ENCODE assay signal across 9 cellular contexts in the genomic region with DNA sequence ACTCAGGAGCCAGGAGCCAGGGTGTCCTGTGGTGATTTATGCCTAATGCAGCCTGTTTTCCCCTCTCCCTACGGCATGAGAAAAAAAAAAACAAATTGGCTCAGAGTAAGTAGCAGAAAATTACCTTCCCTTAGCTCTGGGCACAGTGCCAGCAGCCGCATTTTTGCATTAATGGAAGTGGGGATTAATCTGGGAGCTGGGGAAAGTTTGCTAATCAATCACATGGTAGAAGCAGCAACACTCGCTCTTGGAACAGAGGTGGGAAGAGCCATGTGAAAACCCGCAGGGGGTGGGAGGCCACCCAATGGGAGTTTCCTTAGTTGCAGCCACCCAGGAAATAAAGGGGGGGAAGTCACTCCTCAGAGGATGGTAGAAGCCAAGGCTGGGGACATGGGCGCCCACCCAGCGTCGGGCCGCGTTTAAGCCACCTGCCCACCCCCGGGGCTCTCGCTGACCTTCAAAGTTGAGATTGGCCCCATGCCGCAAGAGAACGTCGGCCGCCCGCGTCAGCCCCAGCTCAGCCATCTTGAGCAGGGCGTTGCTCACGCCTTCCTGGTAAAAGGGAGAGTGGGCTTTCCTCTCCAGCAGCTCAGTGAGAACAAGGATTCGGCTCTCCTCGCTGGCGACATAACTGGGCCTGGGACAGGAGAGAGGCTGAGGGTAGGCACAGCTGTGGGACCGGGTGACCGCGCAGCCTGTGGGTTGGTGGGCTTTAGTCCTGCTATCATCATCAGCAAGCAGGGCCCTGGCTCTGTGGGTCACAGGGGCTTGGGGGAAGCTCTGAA. TPM values are rescaled to one million over a fixed set of nuclear protein-coding genes. Genes with fewer than 3 reads are reported as not detected.
A peak's percentile ranks its signal among the peaks of the same experiment; 100 is the strongest.
DNase-seq lines count a peak whose midpoint lies in the region; ATAC-seq, FAIRE-seq and TF ChIP-seq lines count a peak whose summit lies in the region.
"Had no signal": no experiment of that assay in that cellular context is flagged by ENCODE, and none has a peak within 500 bp of the region (broad histone marks: within the 10 kb centered on the region; RNA-seq: fewer than 3 reads in every experiment).

No MANE protein-coding gene starts in this region.

- peak overlapping the region; percentile 87 for H3K4me3 ChIP-seq in AG10803 (ENCODE audit: low read length)
- peak overlapping the region; percentile 98 for H3K4me3 ChIP-seq in upper lobe of right lung

- no peak for FAIRE-seq in RCC 7860 (lab: Jason Lieb, UNC)

- H3K4me3 Mint-ChIP-seq in IgD-negative memory B cell = peak overlapping the region; percentile 63 to 92 (median 81)
- H3K4me3 Mint-ChIP-seq in activated CD4-positive, alpha-beta memory T cell treated with anti-CD3 and anti-CD28 coated beads, Interleukin-2, amount 10 ng/mL, durations not matched to agents 7 days and 5 days = peak overlapping the region; percentile 81
- H3K4me3 Mint-ChIP-seq in immature natural killer cell = peak overlapping the region; percentile 51 to 86 (median 83)

- peak overlapping the region in 2 of 3 donors; percentile 65 to 67 for H3K27ac Mint-ChIP-seq in IgD-negative memory B cell
- H3K27ac Mint-ChIP-seq in activated CD4-positive, alpha-beta memory T cell treated with anti-CD3 and anti-CD28 coated beads, Interleukin-2, amount 10 ng/mL, durations not matched to agents 7 days and 5 days = no peak overlapping the region
- peak overlapping the region in 3 of 6 donors; percentile 73 to 80 (median 76) for H3K27ac Mint-ChIP-seq in immature natural killer cell

- no peak for DNase-seq in AG10803 (ENCODE audit: low read depth)
- DNase-seq in activated CD4-positive, alpha-beta memory T cell treated with anti-CD3 and anti-CD28 coated beads, Interleukin-2, amount 10 ng/mL, durations not matched to agents 7 days and 5 days = no peak
- no peak for DNase-seq in immature natural killer cell
- DNase-seq in upper lobe of right lung = no peak
- DNase-seq in NCI-H446 treated with DMSO at 0.1 percent for 48 hours (lab: John Stamatoyannopoulos, UW) = no peak
- no peak for DNase-seq in RCC 7860 (ENCODE audit: low spot score)
- no peak for DNase-seq in activated CD4-positive, alpha-beta T cell treated with anti-CD3 and anti-CD28 coated beads, Interleukin-2, amount 50 U/mL, for 1 hour

- H3K36me3 Mint-ChIP-seq in IgD-negative memory B cell (no peaks in the 10 kb centered on the region), immature natural killer cell (peaks cover 0 to 7% (median 0%) of the 10 kb centered on the region in 3 donors)
- H3K36me3 Mint-ChIP-seq in activated CD4-positive, alpha-beta memory T cell treated with anti-CD3 and anti-CD28 coated beads, Interleukin-2, amount 10 ng/mL, durations not matched to agents 7 days and 5 days (ENCODE audit: low read depth) = peaks cover 21% of the 10 kb centered on the region

- POLR2A ChIA-PET in activated CD4-positive, alpha-beta memory T cell treated with anti-CD3 and anti-CD28 coated beads, Interleukin-2, amount 10 ng/mL, durations not matched to agents 7 days and 5 days (lab: Charles Lee) = interaction anchor here (2.0 to 5.9 kb wide), 2 partner anchors 10 to 15 kb away, joined by 10 to 44 read pairs; a partner anchor contains a TSS

- H3K36me3 ChIP-seq in upper lobe of right lung = peaks cover 44% of the 10 kb centered on the region

- H3K4me1 Mint-ChIP-seq in IgD-negative memory B cell = peaks cover 8 to 12% (median 9%) of the 10 kb centered on the region in 3 donors
- peaks cover 25% of the 10 kb centered on the region for H3K4me1 Mint-ChIP-seq in activated CD4-positive, alpha-beta memory T cell treated with anti-CD3 and anti-CD28 coated beads, Interleukin-2, amount 10 ng/mL, durations not matched to agents 7 days and 5 days
- H3K4me1 Mint-ChIP-seq in immature natural killer cell = peaks cover 23 to 28% of the 10 kb centered on the region in 2 donors

- TF ChIP-seq CTCF in AG10803 (conservative IDR thresholded peaks at IDR 0.05; ENCODE audit: low read length) (no peak), upper lobe of right lung (IDR thresholded peaks at IDR 0.05) (no peak)

- no peaks in the 10 kb centered on the region for H3K27me3 Mint-ChIP-seq in IgD-negative memory B cell
- no peaks in the 10 kb centered on the region for H3K27me3 Mint-ChIP-seq in activated CD4-positive, alpha-beta memory T cell treated with anti-CD3 and anti-CD28 coated beads, Interleukin-2, amount 10 ng/mL, durations not matched to agents 7 days and 5 days
- H3K27me3 Mint-ChIP-seq in immature natural killer cell (ENCODE audit: low read depth in 3 of 3) = peaks cover 2 to 11% (median 8%) of the 10 kb centered on the region in 3 donors

- H3K4me1 ChIP-seq in upper lobe of right lung = peaks cover 19% of the 10 kb centered on the region

- CTCF ChIA-PET in activated CD4-positive, alpha-beta memory T cell treated with anti-CD3 and anti-CD28 coated beads, Interleukin-2, amount 10 ng/mL, durations not matched to agents 7 days and 5 days (lab: Charles Lee) = interaction anchor here (1.2 to 7.5 kb wide), 3 partner anchors 15 to 143 kb away, joined by 4 to 51 read pairs (median 13); a partner anchor contains a TSS

- no peak overlapping the region for H3K27ac ChIP-seq in upper lobe of right lung
- H3K27ac ChIP-seq: left lung had no signal

- no peaks in the 10 kb centered on the region for H3K27me3 ChIP-seq in upper lobe of right lung
- H3K27me3 ChIP-seq: left lung had no signal

- no peaks in the 10 kb centered on the region for H3K9me3 ChIP-seq in upper lobe of right lung
- H3K9me3 ChIP-seq: left lung had no signal

- H3K9me3 Mint-ChIP-seq in IgD-negative memory B cell (no peaks in the 10 kb centered on the region), immature natural killer cell (no peaks in the 10 kb centered on the region)
- no peaks in the 10 kb centered on the region for H3K9me3 Mint-ChIP-seq in activated CD4-positive, alpha-beta memory T cell treated with anti-CD3 and anti-CD28 coated beads, Interleukin-2, amount 10 ng/mL, durations not matched to agents 7 days and 5 days

- intact Hi-C loops in upper lobe of right lung (cut with DNase I) = loop anchor here (10.0 kb wide), 1 partner anchor 95 kb away; no protein-coding TSS in a partner anchor

- no peak for ATAC-seq in upper lobe of right lung
- ATAC-seq: left lung had no signal

RNA-seq across cellular contexts. Expression of a gene that starts 1.7 kb away (rescaled TPM):
- polyA plus RNA-seq in IgD-negative memory B cell = 27.2 TPM
- 10 to 100 TPM; 22.5 to 23.4 TPM for total RNA-seq in activated CD4-positive, alpha-beta memory T cell treated with anti-CD3 and anti-CD28 coated beads, Interleukin-2, amount 10 ng/mL, durations not matched to agents 7 days and 5 days
- polyA plus RNA-seq in immature natural killer cell = 10 to 100 TPM; 13.9 to 26.6 (median 19.9) TPM
- 16.7 TPM for total RNA-seq in upper lobe of right lung

RNA-seq across cellular contexts. Expression of a gene that starts 14.3 kb away (rescaled TPM):
- 55.4 TPM for polyA plus RNA-seq in IgD-negative memory B cell
- 10 to 100 TPM; 34.2 to 38.7 TPM for total RNA-seq in activated CD4-positive, alpha-beta memory T cell treated with anti-CD3 and anti-CD28 coated beads, Interleukin-2, amount 10 ng/mL, durations not matched to agents 7 days and 5 days
- polyA plus RNA-seq in immature natural killer cell = 10 to 100 TPM; 33.8 to 41.3 (median 35.8) TPM
- 25.6 TPM for total RNA-seq in upper lobe of right lung

RNA-seq across cellular contexts. Expression of a gene that starts 19.4 kb away (rescaled TPM):
- polyA plus RNA-seq in IgD-negative memory B cell (not detected), immature natural killer cell (not detected)
- total RNA-seq in activated CD4-positive, alpha-beta memory T cell treated with anti-CD3 and anti-CD28 coated beads, Interleukin-2, amount 10 ng/mL, durations not matched to agents 7 days and 5 days = not detected
- total RNA-seq in upper lobe of right lung = not detected
- total RNA-seq: left lung had no signal

RNA-seq across cellular contexts. Expression of a gene that starts 25.2 kb away (rescaled TPM):
- polyA plus RNA-seq in IgD-negative memory B cell (not detected), immature natural killer cell (under 1 TPM in 1 of 3 donors, not detected in 2; 0.18 TPM)
- total RNA-seq in activated CD4-positive, alpha-beta memory T cell treated with anti-CD3 and anti-CD28 coated beads, Interleukin-2, amount 10 ng/mL, durations not matched to agents 7 days and 5 days = not detected
- total RNA-seq in upper lobe of right lung = 1.1 TPM
